In the genomic region with DNA sequence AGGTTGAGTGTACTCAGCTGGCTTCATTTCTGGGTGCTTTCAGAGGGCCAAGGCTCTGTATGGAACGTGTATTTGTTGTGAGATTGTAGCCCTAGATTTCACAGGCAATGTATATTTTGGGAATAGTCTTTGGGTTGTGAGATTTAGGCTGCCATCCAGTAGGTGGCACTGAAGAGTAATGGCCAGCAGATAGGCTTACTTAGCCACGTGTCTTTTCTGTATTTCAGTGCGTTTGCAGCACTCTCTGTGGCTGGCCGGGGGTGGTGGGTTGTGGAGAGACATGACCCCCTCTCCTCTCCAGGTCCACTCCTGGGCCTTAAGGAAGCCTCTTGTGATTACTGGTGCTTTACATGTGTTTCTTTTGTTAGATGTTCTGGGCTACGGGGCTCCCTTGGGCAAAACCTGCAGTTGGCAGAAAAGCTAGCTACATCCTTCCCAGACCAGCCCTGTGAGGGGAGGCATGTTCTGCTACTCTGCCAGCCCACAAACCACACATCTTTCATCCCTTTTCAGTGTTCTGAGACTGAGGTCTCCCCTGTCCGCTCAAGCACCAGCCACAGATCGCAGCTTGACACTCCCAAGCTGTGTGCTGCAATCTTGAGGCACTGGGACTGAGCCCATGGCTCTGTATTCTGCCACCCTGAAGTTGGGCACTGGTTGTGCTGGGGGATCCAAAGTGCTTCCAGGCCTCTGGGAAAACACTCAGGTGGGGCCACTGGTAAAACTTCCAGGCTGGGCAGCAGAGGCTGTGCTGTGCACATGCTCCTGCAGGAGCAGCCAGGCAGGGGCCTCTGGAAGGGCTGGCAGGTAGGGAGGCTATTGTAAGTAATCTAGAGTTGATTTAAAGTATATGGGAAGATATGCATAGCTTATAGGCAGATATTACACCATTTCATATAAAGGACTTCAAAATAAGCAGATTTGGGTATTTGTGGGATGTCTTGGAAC, we compare ENCODE assay signal across 9 cellular contexts.
DNase-seq lines count a peak whose midpoint lies in the region; FAIRE-seq and TF ChIP-seq lines count a peak whose summit lies in the region.
"Had no signal": no experiment of that assay in that cellular context is flagged by ENCODE, and none has a peak within 500 bp of the region (broad histone marks: within the 10 kb centered on the region; RNA-seq: fewer than 3 reads in every experiment).

No MANE protein-coding gene starts in this region.

- H3K4me3 ChIP-seq in HFF-Myc (replicated peaks; ENCODE audit: low read depth, low read length): no peak overlapping the region
- H3K4me3 ChIP-seq: SJSA1 had no signal

- TF ChIP-seq CTCF in HFF-Myc (IDR thresholded peaks at IDR 0.05; ENCODE audit: low read depth, low read length, missing control alignments): peak; percentile 44

- peak; percentile 91 for FAIRE-seq in GM12891 (lab: Jason Lieb, UNC)

- TF ChIP-seq POLR2A in GM12891 (IDR thresholded peaks at IDR 0.05; ENCODE audit: low read depth, low read length): no peak

- DNase-seq in AG20443 (ENCODE audit: low spot score): peak; percentile 10
- DNase-seq in GM12891 (ENCODE audit: insufficient read length, low spot score): no peak
- DNase-seq in HFF-Myc (ENCODE audit: extremely low read depth, low read depth): no peak
- peak; percentile 47 to 54 for DNase-seq in Kasumi-1 (lab: John Stamatoyannopoulos, UW)
- peak; percentile 9 for DNase-seq in UCSD-AML1 (lab: John Stamatoyannopoulos, UW; ENCODE audit: unreplicated experiment)
- DNase-seq in hippocampal formation (lab: John Stamatoyannopoulos, UW): peak; percentile 2 to 13
- DNase-seq in stromal cell of bone marrow (ENCODE audit: low read depth): peak; percentile 7
- no peak for DNase-seq in activated CD8-positive, alpha-beta memory T cell treated with anti-CD3 and anti-CD28 coated beads for 24 hours

TF ChIP-seq in GM12891, 5 proteins besides CTCF, POLR2A, EP300 and RAD21:
- TF ChIP-seq POLR2AphosphoS5 (IDR thresholded peaks at IDR 0.05; ENCODE audit: low read depth, low read length) (no peak), POU2F2 (IDR thresholded peaks at IDR 0.05; ENCODE audit: low read depth, low read length) (no peak), PAX5 (IDR thresholded peaks at IDR 0.05; ENCODE audit: insufficient read depth, low read length, severe bottlenecking) (no peak), TAF1 (IDR thresholded peaks at IDR 0.05; ENCODE audit: low read depth, low read length) (no peak), SPI1 (IDR thresholded peaks at IDR 0.05; ENCODE audit: low read depth, low read length) (no peak)

Comparison
In these comparisons a context has a peak if more than half of its experiments do, and no peak if none do; other contexts are left out.
1. DNase-seq: peak in AG20443 (single experiment), Kasumi-1 (2 of 2), UCSD-AML1 (single experiment), hippocampal formation (2 of 2) and stromal cell of bone marrow (single experiment); none in GM12891 (single experiment), HFF-Myc (single experiment) and activated CD8-positive, alpha-beta memory T cell treated with anti-CD3 and anti-CD28 coated beads for 24 hours (single experiment).